Comparison of ENCODE assay signal across 9 cellular contexts in the genomic region with DNA sequence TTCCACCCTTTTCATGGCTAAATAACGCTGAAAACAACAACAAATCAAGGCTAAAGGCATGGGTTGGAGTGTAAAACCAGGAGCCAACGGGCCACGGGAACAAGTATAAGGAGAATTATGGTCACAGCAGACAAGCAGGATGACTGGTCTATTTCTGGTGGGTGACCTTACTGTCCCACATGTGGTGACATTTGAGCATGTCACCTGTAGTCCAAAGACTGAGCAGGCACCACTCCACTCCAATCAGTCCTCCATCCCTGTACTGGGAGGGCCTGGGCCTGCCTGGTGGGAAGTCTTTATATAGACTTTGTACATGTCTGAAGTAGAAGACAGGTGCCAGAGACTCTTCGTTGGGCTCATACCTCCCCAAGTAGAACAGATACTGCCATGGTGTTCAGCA. TPM values are rescaled to one million over a fixed set of nuclear protein-coding genes. Genes with fewer than 3 reads are reported as not detected.
"Had no signal": no experiment of that assay in that cellular context is flagged by ENCODE, and none has a peak within 500 bp of the region (broad histone marks: within the 10 kb centered on the region; RNA-seq: fewer than 3 reads in every experiment).

No MANE protein-coding gene starts in this region.

- H3K4me3 ChIP-seq: GM23338, HAP-1 had no signal

- ATAC-seq: GM23338, HCT116, HepG2 had no signal

- H3K36me3 ChIP-seq: HAP-1 had no signal

- H3K4me1 ChIP-seq: HAP-1 had no signal

- H3K9me3 ChIP-seq: HAP-1 had no signal

- DNase-seq: HFFc6, KBM-7 had no signal

- H3K27ac ChIP-seq: HL-60 had no signal

RNA-seq across cellular contexts. Expression of gene C9orf153, which starts 36.8 kb away (rescaled TPM):
- total RNA-seq: GM23338, H1, HFFc6, HT1080 had no signal
- polyA plus RNA-seq: H1 had no signal
